ENCODE assay signal across 7 cellular contexts in the genomic region with DNA sequence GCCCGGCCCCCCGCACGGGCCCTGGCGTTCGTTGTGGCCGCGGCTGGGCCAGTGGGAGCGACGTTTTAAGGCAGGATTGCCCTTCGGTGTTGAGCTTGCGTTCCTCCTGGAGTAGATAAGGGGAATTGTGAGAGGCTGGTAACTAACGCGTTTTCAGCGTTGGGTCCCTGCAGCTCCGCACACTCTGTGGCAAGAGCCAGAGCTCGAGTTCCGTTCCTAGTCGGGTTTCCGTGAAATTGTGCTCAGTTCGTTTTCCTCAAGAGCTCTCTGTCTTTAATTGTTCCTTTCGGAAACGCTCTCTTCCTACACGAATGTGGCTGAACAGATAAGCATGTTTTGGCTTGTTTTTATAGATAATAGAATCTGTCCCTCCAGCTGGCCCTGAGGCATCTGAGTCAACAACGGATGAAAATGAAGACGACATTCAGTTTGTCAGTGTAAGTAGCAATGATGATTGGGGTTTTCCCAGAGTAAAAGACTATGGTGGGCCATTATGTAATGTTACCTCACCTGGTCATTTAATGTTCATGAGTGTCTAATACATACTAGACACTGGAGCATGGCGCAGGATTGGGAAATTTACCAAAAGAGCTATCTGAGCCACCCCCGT. TPM values are rescaled to one million over a fixed set of nuclear protein-coding genes. Genes with fewer than 3 reads are reported as not detected.
DNase-seq lines count a peak whose midpoint lies in the region; ATAC-seq and TF ChIP-seq lines count a peak whose summit lies in the region.
"Not testable (repeated sequence)": the region's sequence is repeated elsewhere in the genome, so short reads cannot be mapped to it uniquely, and the experiment has no call there.

No MANE protein-coding gene starts in this region.

- H3K27ac ChIP-seq in Panc1 (ENCODE audit: low read length); neural progenitor cell: not testable (repeated sequence)
- H3K27ac ChIP-seq in gastroesophageal sphincter = peak overlapping the region in 3 of 4 donors; percentile 86 to 92 (median 87)

- not testable (repeated sequence) for H3K27me3 Mint-ChIP-seq in activated naive CD4-positive, alpha-beta T cell treated with anti-CD3 and anti-CD28 coated beads, Interleukin-2, amount 10 ng/mL, durations not matched to agents 7 days and 5 days; neural progenitor cell (ENCODE audit: insufficient read depth, low read depth)

- not testable (repeated sequence) for H3K27ac Mint-ChIP-seq in activated naive CD4-positive, alpha-beta T cell treated with anti-CD3 and anti-CD28 coated beads, Interleukin-2, amount 10 ng/mL, durations not matched to agents 7 days and 5 days; neural progenitor cell

- H3K4me1 ChIP-seq in Panc1 (ENCODE audit: control insufficient read depth, insufficient read depth, low read length) (peaks cover 24% of the 10 kb centered on the region), gastroesophageal sphincter (peaks cover 13 to 50% (median 19%) of the 10 kb centered on the region in 3 donors), neural progenitor cell (peaks cover 25% of the 10 kb centered on the region)

- TF ChIP-seq CTCF in Panc1 (IDR thresholded peaks at IDR 0.05); gastroesophageal sphincter (IDR thresholded peaks at IDR 0.05); neural progenitor cell (IDR thresholded peaks at IDR 0.05): not testable (repeated sequence)

- POLR2A ChIA-PET in Panc1 (lab: Charles Lee) = not testable (repeated sequence)

- H3K4me3 ChIP-seq in Panc1 (ENCODE audit: low read depth in 2 of 2, low read length in 2 of 2) (peak overlapping the region in 1 of 2 experiments; percentile 47; a peak in 2 of 4 replicates), gastroesophageal sphincter (peak overlapping the region in 1 of 2 donors; percentile 60), neural progenitor cell (peak overlapping the region; percentile 54)

- peak; percentile 6 for ATAC-seq in GM18867 (IDR thresholded peaks at IDR 0.05; ENCODE audit: unreplicated experiment)
- peak; percentile 7 for ATAC-seq in GM21737 (IDR thresholded peaks at IDR 0.05; ENCODE audit: unreplicated experiment)
- peak; percentile 12 for ATAC-seq in HG03095 (IDR thresholded peaks at IDR 0.05; ENCODE audit: unreplicated experiment)
- ATAC-seq in Panc1 = peak; percentile 32
- ATAC-seq in gastroesophageal sphincter = peak; percentile 16

- peaks cover 22% of the 10 kb centered on the region for H3K36me3 Mint-ChIP-seq in activated naive CD4-positive, alpha-beta T cell treated with anti-CD3 and anti-CD28 coated beads, Interleukin-2, amount 10 ng/mL, durations not matched to agents 7 days and 5 days
- peaks cover 11% of the 10 kb centered on the region for H3K36me3 Mint-ChIP-seq in neural progenitor cell

- no CpG with 5 or more reads among the region's 27 CpGs for WGBS in gastroesophageal sphincter (ENCODE audit: low coverage in 1 of 2), 2 donors

- DNase-seq in Panc1 (ENCODE audit: low read depth, low spot score); activated naive CD4-positive, alpha-beta T cell treated with anti-CD3 and anti-CD28 coated beads, Interleukin-2, amount 10 ng/mL, durations not matched to agents 7 days and 5 days; neural progenitor cell (ENCODE audit: low spot score): not testable (repeated sequence)

- TF ChIP-seq EP300 in gastroesophageal sphincter (IDR thresholded peaks at IDR 0.05) = not testable (repeated sequence)

- H3K79me2 ChIP-seq in neural progenitor cell (ENCODE audit: low read depth) = peaks cover 43% of the 10 kb centered on the region

- not testable (repeated sequence) for H3K27me3 ChIP-seq in Panc1 (ENCODE audit: control insufficient read depth, insufficient read depth, low read length); gastroesophageal sphincter; neural progenitor cell

- H3K9ac ChIP-seq in neural progenitor cell = not testable (repeated sequence)

- H3K9me3 ChIP-seq in Panc1 (ENCODE audit: control insufficient read depth, insufficient read depth, low read depth, low read length); gastroesophageal sphincter; neural progenitor cell (ENCODE audit: low read depth): not testable (repeated sequence)

- peaks cover 37% of the 10 kb centered on the region for H3K4me1 Mint-ChIP-seq in activated naive CD4-positive, alpha-beta T cell treated with anti-CD3 and anti-CD28 coated beads, Interleukin-2, amount 10 ng/mL, durations not matched to agents 7 days and 5 days
- H3K4me1 Mint-ChIP-seq in neural progenitor cell = peaks cover 33% of the 10 kb centered on the region

- H3K4me2 ChIP-seq in neural progenitor cell = not testable (repeated sequence)

- peaks cover 14% of the 10 kb centered on the region; the same call in 1 of the 2 replicates for H3K36me3 ChIP-seq in Panc1 (ENCODE audit: control insufficient read depth, insufficient read depth, low read length)
- H3K36me3 ChIP-seq in gastroesophageal sphincter, neural progenitor cell: not testable (repeated sequence)

- H3K4me3 Mint-ChIP-seq in activated naive CD4-positive, alpha-beta T cell treated with anti-CD3 and anti-CD28 coated beads, Interleukin-2, amount 10 ng/mL, durations not matched to agents 7 days and 5 days = peak overlapping the region; percentile 76
- not testable (repeated sequence) for H3K4me3 Mint-ChIP-seq in neural progenitor cell

- BruUV-seq in Panc1 (replicated peaks; lab: Mats Ljungman, UMichigan) = not testable (repeated sequence)

- TF ChIP-seq POLR2A in gastroesophageal sphincter (IDR thresholded peaks at IDR 0.05) = not testable (repeated sequence)

- in situ Hi-C loops in Panc1 (cut with HindIII; ENCODE audit: low pct_unique_long_range_greater_than_20kb, low sequenced_read_pairs) = not testable (repeated sequence)

- H3F3A ChIP-seq in neural progenitor cell (ENCODE audit: low read depth) = not testable (repeated sequence)

- peaks cover 42% of the 10 kb centered on the region for H4K20me1 ChIP-seq in neural progenitor cell (ENCODE audit: low read depth)

- not testable (repeated sequence) for H3K9me3 Mint-ChIP-seq in activated naive CD4-positive, alpha-beta T cell treated with anti-CD3 and anti-CD28 coated beads, Interleukin-2, amount 10 ng/mL, durations not matched to agents 7 days and 5 days; neural progenitor cell

- CTCF ChIA-PET in Panc1 (lab: Charles Lee); activated naive CD4-positive, alpha-beta T cell treated with anti-CD3 and anti-CD28 coated beads, Interleukin-2, amount 10 ng/mL, durations not matched to agents 7 days and 5 days (lab: Charles Lee): not testable (repeated sequence)

- H2AFZ ChIP-seq in neural progenitor cell (replicated peaks) = not testable (repeated sequence)

- intact Hi-C loops in Panc1 (cut with micrococcal nuclease; ENCODE audit: unreplicated experiment) = not testable (repeated sequence)

RNA-seq across cellular contexts. Expression of a gene that starts 0.6 kb away (rescaled TPM):
- total RNA-seq in Panc1 (2021; ENCODE audit: unreplicated experiment) (71.1 TPM), gastroesophageal sphincter (10 to 100 TPM; 28.7 to 66.5 (median 39.8) TPM), neural progenitor cell (ENCODE audit: low replicate concordance) (93.4 and 126 TPM in 2 replicates)
- polyA plus RNA-seq in Panc1 (2012; ENCODE audit: insufficient read length) = 15.0 TPM

RNA-seq across cellular contexts. Expression of a gene that starts 44.1 kb away (rescaled TPM):
- total RNA-seq in Panc1 (2021; ENCODE audit: unreplicated experiment) (21.2 TPM), gastroesophageal sphincter (10 to 100 TPM in 2 of 4 donors, 1 to 10 TPM in 2; 6.6 to 27.9 (median 10.2) TPM), neural progenitor cell (ENCODE audit: low replicate concordance) (45.9 and 88.1 TPM in 2 replicates)
- 6.8 TPM for polyA plus RNA-seq in Panc1 (2012; ENCODE audit: insufficient read length)
